8 cellular contexts compared by ENCODE assay signal in the genomic region with DNA sequence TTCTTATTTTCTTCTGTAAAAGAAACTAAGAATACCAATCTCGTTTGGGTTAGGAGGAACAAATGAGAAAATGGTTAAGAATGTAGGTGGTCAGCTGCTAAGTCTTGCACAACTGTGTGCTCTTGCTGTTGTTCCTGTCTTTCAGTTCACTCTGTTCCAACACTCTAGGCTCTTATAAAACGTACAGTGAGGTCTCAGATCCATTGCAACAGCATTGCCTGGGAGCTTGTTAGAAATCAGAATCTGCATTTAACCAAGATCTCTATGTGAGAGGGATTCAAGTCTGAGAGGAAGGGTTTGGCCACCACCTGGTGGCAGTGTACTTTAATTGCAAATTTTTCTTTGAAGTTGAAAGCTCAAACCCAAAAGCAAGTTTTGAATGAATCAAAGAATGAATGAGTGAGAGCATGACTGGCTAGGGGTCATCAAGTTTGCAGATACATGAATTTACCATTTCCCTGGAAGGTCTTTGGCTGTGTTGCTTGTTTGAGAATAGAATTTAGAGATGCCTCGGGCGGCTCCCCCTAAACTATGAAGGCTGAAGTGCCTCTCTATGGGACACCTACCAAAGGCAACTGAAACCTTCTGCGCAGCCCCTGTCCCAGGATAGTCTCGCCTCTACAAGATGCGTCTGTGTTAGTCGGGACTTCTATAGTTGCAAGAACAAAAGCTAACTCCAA. TPM values are rescaled to one million over a fixed set of nuclear protein-coding genes. Genes with fewer than 3 reads are reported as not detected.
DNase-seq lines count a peak whose midpoint lies in the region; ATAC-seq and TF ChIP-seq lines count a peak whose summit lies in the region.

No MANE protein-coding gene starts in this region.

- TF ChIP-seq CTCF in BE2C (IDR thresholded peaks at IDR 0.05; ENCODE audit: low read depth, low read length) = peak; percentile 59

- no peaks in the 10 kb centered on the region for H3K27me3 ChIP-seq in BE2C

- peaks cover 8% of the 10 kb centered on the region for H3K4me1 ChIP-seq in BE2C

- no peak overlapping the region for H3K4me3 ChIP-seq in BE2C (ENCODE audit: low read depth, low read length)

- H3K9me3 ChIP-seq in BE2C = no peaks in the 10 kb centered on the region

- DNase-seq in BE2C (peak; percentile 26), GM19240 (ENCODE audit: insufficient read length, low spot score) (peak; percentile 33), NOMO-1 treated with DMSO at 0.1 percent for 48 hours (lab: John Stamatoyannopoulos, UW; ENCODE audit: unreplicated experiment) (peak; percentile 95), glomerular visceral epithelial cell (ENCODE audit: extremely low spot score) (peak; percentile 54), pons (ENCODE audit: low spot score) (peak; percentile 65), NCI-H2196 (lab: John Stamatoyannopoulos, UW; ENCODE audit: unreplicated experiment) (no peak)
- DNase-seq in activated naive CD4-positive, alpha-beta T cell treated with Interleukin-2 at 50 U/mL for 16 hours = peak; percentile 20

- H3K36me3 ChIP-seq in BE2C = no peaks in the 10 kb centered on the region

- no peak for ATAC-seq in HG03139 (IDR thresholded peaks at IDR 0.05; ENCODE audit: unreplicated experiment)

RNA-seq across cellular contexts. Expression of a gene that starts 2.5 kb away (rescaled TPM):
- polyA plus RNA-seq in BE2C (2012; ENCODE audit: insufficient read depth, insufficient read length, low read depth) = 0.25 TPM

RNA-seq across cellular contexts. Expression of a gene that starts 39.0 kb away (rescaled TPM):
- polyA plus RNA-seq in BE2C (2012; ENCODE audit: insufficient read depth, insufficient read length, low read depth) = not detected

RNA-seq across cellular contexts. Expression of a gene that starts 46.1 kb away (rescaled TPM):
- 1.0 TPM for polyA plus RNA-seq in BE2C (2012; ENCODE audit: insufficient read depth, insufficient read length, low read depth)
